ENCODE assay signal across 8 cellular contexts in genomic region chr11:102109896-102110760, GRCh38. TPM values are rescaled to one million over a fixed set of nuclear protein-coding genes. Genes with fewer than 3 reads are reported as not detected.
DNase-seq lines count a peak whose midpoint lies in the region; ATAC-seq and TF ChIP-seq lines count a peak whose summit lies in the region.

TSS of gene YAP1 (plus strand) at chr11:102110447. CDS start at chr11:102110849, 402 bp downstream.

- peak; percentile 86 for ATAC-seq in GM18858 (IDR thresholded peaks at IDR 0.05; ENCODE audit: unreplicated experiment)
- ATAC-seq in HG03095 (IDR thresholded peaks at IDR 0.05; ENCODE audit: unreplicated experiment), result peak; percentile 78
- peak; percentile 61 to 75 for ATAC-seq in naive thymus-derived CD8-positive, alpha-beta T cell
- peak; percentile 77 to 78 for ATAC-seq in stimulated activated naive B cell treated with anti-CD40 and anti-IgM and Interleukin-4, amounts not matched to agents 10 μg/mL and 1 μg/mL and 100 μg/mL, for 72 hours (replicated peaks)

- POLR2A ChIA-PET in naive thymus-derived CD8-positive, alpha-beta T cell (lab: Charles Lee), result no interaction called here

- intact Hi-C loops in activated T-helper 2 cell treated with anti-CD3 and anti-CD28 coated beads, Interferon-gamma antibody, Interleukin-2, Interleukin-4, amounts not matched to agents 10 μg/mL and 5 μg/mL and 100 μg/mL, durations not matched to agents 14 hours and 24 hours and 36 hours (cut with micrococcal nuclease), result loop anchor here (2.0 to 10.0 kb wide), 2 partner anchors 195 to 915 kb away; partner anchors contain the start of gene CEP126

- peak within 1 kb of the TSS; percentile 89 for H3K4me3 Mint-ChIP-seq in activated T-helper 2 cell treated with anti-CD3 and anti-CD28 coated beads, Interferon-gamma antibody, Interleukin-2, Interleukin-4, amounts not matched to agents 10 μg/mL and 5 μg/mL and 100 μg/mL, durations not matched to agents 14 hours and 24 hours and 36 hours (ENCODE audit: low read depth)
- H3K4me3 Mint-ChIP-seq in naive thymus-derived CD8-positive, alpha-beta T cell, result peak within 1 kb of the TSS; percentile 91 to 99 (median 93)
- H3K4me3 Mint-ChIP-seq in stimulated activated naive B cell treated with anti-CD40 and anti-IgM and Interleukin-4, amounts not matched to agents 10 μg/mL and 1 μg/mL and 100 μg/mL, for 72 hours, result peak within 1 kb of the TSS; percentile 91 to 92

- TF ChIP-seq CTCF in 22Rv1 (IDR thresholded peaks at IDR 0.05), result no peak

- DNase-seq in activated T-helper 2 cell treated with anti-CD3 and anti-CD28 coated beads, Interferon-gamma antibody, Interleukin-2, Interleukin-4, amounts not matched to agents 10 μg/mL and 5 μg/mL and 100 μg/mL, durations not matched to agents 14 hours and 24 hours and 36 hours (ENCODE audit: low spot score), result peak; percentile 59
- peak; percentile 89 for DNase-seq in fibroblast of peridontal ligament (ENCODE audit: extremely low read depth)
- peak; percentile 12 to 75 (median 54) for DNase-seq in naive thymus-derived CD8-positive, alpha-beta T cell
- peak; percentile 55 for DNase-seq in stimulated activated naive B cell treated with anti-CD40 and anti-IgM and Interleukin-4, amounts not matched to agents 10 μg/mL and 1 μg/mL and 100 μg/mL, for 72 hours

- peaks cover 51% of the 10 kb centered on the region for H3K27me3 Mint-ChIP-seq in activated T-helper 2 cell treated with anti-CD3 and anti-CD28 coated beads, Interferon-gamma antibody, Interleukin-2, Interleukin-4, amounts not matched to agents 10 μg/mL and 5 μg/mL and 100 μg/mL, durations not matched to agents 14 hours and 24 hours and 36 hours (ENCODE audit: low read depth)
- peaks cover 21 to 59% (median 42%) of the 10 kb centered on the region in 5 donors for H3K27me3 Mint-ChIP-seq in naive thymus-derived CD8-positive, alpha-beta T cell
- peaks cover 34 to 46% of the 10 kb centered on the region in 2 donors for H3K27me3 Mint-ChIP-seq in stimulated activated naive B cell treated with anti-CD40 and anti-IgM and Interleukin-4, amounts not matched to agents 10 μg/mL and 1 μg/mL and 100 μg/mL, for 72 hours

- peak within 1 kb of the TSS; percentile 96 for H3K27ac ChIP-seq in 22Rv1

- peaks cover 6% of the 10 kb centered on the region for H3K36me3 Mint-ChIP-seq in activated T-helper 2 cell treated with anti-CD3 and anti-CD28 coated beads, Interferon-gamma antibody, Interleukin-2, Interleukin-4, amounts not matched to agents 10 μg/mL and 5 μg/mL and 100 μg/mL, durations not matched to agents 14 hours and 24 hours and 36 hours (ENCODE audit: low read depth)
- peaks cover 0 to 3% (median 0%) of the 10 kb centered on the region in 3 donors for H3K36me3 Mint-ChIP-seq in naive thymus-derived CD8-positive, alpha-beta T cell
- H3K36me3 Mint-ChIP-seq in stimulated activated naive B cell treated with anti-CD40 and anti-IgM and Interleukin-4, amounts not matched to agents 10 μg/mL and 1 μg/mL and 100 μg/mL, for 72 hours, result peaks cover 3 to 4% of the 10 kb centered on the region in 2 donors

- H3K9me3 Mint-ChIP-seq in activated T-helper 2 cell treated with anti-CD3 and anti-CD28 coated beads, Interferon-gamma antibody, Interleukin-2, Interleukin-4, amounts not matched to agents 10 μg/mL and 5 μg/mL and 100 μg/mL, durations not matched to agents 14 hours and 24 hours and 36 hours, result no peaks in the 10 kb centered on the region
- peaks cover 0 to 2% (median 0%) of the 10 kb centered on the region in 9 donors for H3K9me3 Mint-ChIP-seq in naive thymus-derived CD8-positive, alpha-beta T cell
- H3K9me3 Mint-ChIP-seq in stimulated activated naive B cell treated with anti-CD40 and anti-IgM and Interleukin-4, amounts not matched to agents 10 μg/mL and 1 μg/mL and 100 μg/mL, for 72 hours, result no peaks in the 10 kb centered on the region

- peaks cover 10% of the 10 kb centered on the region for H3K4me1 Mint-ChIP-seq in activated T-helper 2 cell treated with anti-CD3 and anti-CD28 coated beads, Interferon-gamma antibody, Interleukin-2, Interleukin-4, amounts not matched to agents 10 μg/mL and 5 μg/mL and 100 μg/mL, durations not matched to agents 14 hours and 24 hours and 36 hours (ENCODE audit: low read depth)
- H3K4me1 Mint-ChIP-seq in naive thymus-derived CD8-positive, alpha-beta T cell, result peaks cover 9 to 21% (median 17%) of the 10 kb centered on the region in 4 donors
- H3K4me1 Mint-ChIP-seq in stimulated activated naive B cell treated with anti-CD40 and anti-IgM and Interleukin-4, amounts not matched to agents 10 μg/mL and 1 μg/mL and 100 μg/mL, for 72 hours, result peaks cover 5 to 18% of the 10 kb centered on the region in 2 donors

- H3K27ac Mint-ChIP-seq in activated T-helper 2 cell treated with anti-CD3 and anti-CD28 coated beads, Interferon-gamma antibody, Interleukin-2, Interleukin-4, amounts not matched to agents 10 μg/mL and 5 μg/mL and 100 μg/mL, durations not matched to agents 14 hours and 24 hours and 36 hours, result peak within 1 kb of the TSS; percentile 30
- H3K27ac Mint-ChIP-seq in naive thymus-derived CD8-positive, alpha-beta T cell, result peak within 1 kb of the TSS in 6 of 10 donors; percentile 2 to 77 (median 36)
- H3K27ac Mint-ChIP-seq in stimulated activated naive B cell treated with anti-CD40 and anti-IgM and Interleukin-4, amounts not matched to agents 10 μg/mL and 1 μg/mL and 100 μg/mL, for 72 hours, result peak within 1 kb of the TSS; percentile 74

TF ChIP-seq in PFSK-1, 5 proteins besides CTCF, POLR2A, EP300 and RAD21:
- TF ChIP-seq SIN3A (IDR thresholded peaks at IDR 0.05; ENCODE audit: borderline replicate concordance, insufficient read depth, low read length) (peak; percentile 76; the same call in 1 of the 2 replicates), REST (IDR thresholded peaks at IDR 0.05; ENCODE audit: insufficient read depth in 1 of 2, low read depth in 2 of 2, low read length in 2 of 2) (peak; percentile 5 to 21; a peak in 1 of 4 replicates), TAF1 (IDR thresholded peaks at IDR 0.05; ENCODE audit: borderline replicate concordance, insufficient read depth, low read length) (peak; percentile 86; the same call in 1 of the 2 replicates), FOXP2 (optimal IDR thresholded peaks at IDR 0.05; ENCODE audit: borderline replicate concordance, extremely low read depth, extremely low read length, insufficient read depth) (peak; percentile 38), POLR2AphosphoS5 (IDR thresholded peaks at IDR 0.05; ENCODE audit: low read depth, low read length) (peak; percentile 71)

RNA-seq across cellular contexts. Expression of gene YAP1, which starts in this region (rescaled TPM):
- 52.1 TPM for polyA plus RNA-seq in PFSK-1 (2012; ENCODE audit: insufficient read length, low read depth)
- total RNA-seq in activated T-helper 2 cell treated with anti-CD3 and anti-CD28 coated beads, Interferon-gamma antibody, Interleukin-2, Interleukin-4, amounts not matched to agents 10 μg/mL and 5 μg/mL and 100 μg/mL, durations not matched to agents 14 hours and 24 hours and 36 hours, result not detected in 2 replicates
- total RNA-seq in naive thymus-derived CD8-positive, alpha-beta T cell, result not detected
- polyA plus RNA-seq in naive thymus-derived CD8-positive, alpha-beta T cell, result not detected

Comparison
In these comparisons a context has a peak if more than half of its experiments do, and no peak if none do; other contexts are left out.
1. Peak in every context shown above with its lines: DNase-seq, ATAC-seq and H3K27ac ChIP-seq.
2. Peak in DNase-seq in activated T-helper 2 cell treated with anti-CD3 and anti-CD28 coated beads, Interferon-gamma antibody, Interleukin-2, Interleukin-4, amounts not matched to agents 10 μg/mL and 5 μg/mL and 100 μg/mL, durations not matched to agents 14 hours and 24 hours and 36 hours; RNA of the gene not detected or under 1 TPM.
3. Peak in DNase-seq and ATAC-seq in naive thymus-derived CD8-positive, alpha-beta T cell; RNA of the gene not detected or under 1 TPM.